In the genomic region with DNA sequence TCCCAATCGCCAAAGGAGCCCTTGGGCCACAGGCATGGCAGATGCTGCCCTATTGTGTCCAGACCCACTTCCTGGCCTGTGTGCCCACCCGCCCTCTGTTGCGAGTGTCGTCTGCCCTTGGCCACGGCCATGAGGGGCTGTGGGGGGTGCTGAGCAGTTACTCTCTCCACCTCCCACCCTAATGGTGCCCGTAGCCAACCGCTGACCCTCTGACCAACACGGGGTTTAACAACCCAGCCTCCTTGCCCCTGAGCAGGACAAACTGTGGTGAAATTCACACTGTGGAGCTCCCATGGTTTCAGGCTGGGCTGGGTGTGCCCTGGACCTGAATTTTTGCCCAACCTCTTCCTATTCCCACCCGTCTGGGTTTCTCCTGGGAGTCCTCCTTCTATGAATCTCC, we compare ENCODE assay signal across 28 cellular contexts.
DNase-seq lines count a peak whose midpoint lies in the region; ATAC-seq and TF ChIP-seq lines count a peak whose summit lies in the region.
"Had no signal": no experiment of that assay in that cellular context is flagged by ENCODE, and none has a peak within 500 bp of the region (broad histone marks: within the 10 kb centered on the region; RNA-seq: fewer than 3 reads in every experiment).

No MANE protein-coding gene starts in this region.

- TF ChIP-seq POLR2A in spleen (IDR thresholded peaks at IDR 0.05), result no peak

- no peak overlapping the region for H3K4me3 ChIP-seq in spleen
- H3K4me3 ChIP-seq: HAP-1, SJSA1 had no signal

- no peaks in the 10 kb centered on the region for H3K36me3 ChIP-seq in spleen
- H3K36me3 ChIP-seq: BE2C, HAP-1, SJSA1 had no signal

- no peak for TF ChIP-seq CTCF in activated CD8-positive, alpha-beta T cell treated with anti-CD3 and anti-CD28 coated beads for 36 hours (IDR thresholded peaks at IDR 0.05)
- TF ChIP-seq CTCF in spleen (IDR thresholded peaks at IDR 0.05 in 8 of 11, conservative IDR thresholded peaks at IDR 0.05 in 3 of 11), result no peak

- intact Hi-C loops in activated CD8-positive, alpha-beta T cell treated with anti-CD3 and anti-CD28 coated beads for 36 hours (cut with micrococcal nuclease), result no loop called here
- intact Hi-C loops in activated T-helper 2 cell treated with anti-CD3 and anti-CD28 coated beads, Interferon-gamma antibody, Interleukin-2, Interleukin-4, amounts not matched to agents 10 μg/mL and 5 μg/mL and 100 μg/mL, durations not matched to agents 14 hours and 24 hours and 36 hours (cut with micrococcal nuclease), result loop anchor here (5.0 to 10.0 kb wide), 4 partner anchors 142 to 329 kb away; partner anchors contain the start of gene HDAC4
- intact Hi-C loops in spleen (cut with DNase I; ENCODE audit: low total_unique reads), result no loop called here

- H3K27ac Mint-ChIP-seq in activated CD8-positive, alpha-beta T cell treated with anti-CD3 and anti-CD28 coated beads for 36 hours, result peak overlapping the region; percentile 82
- H3K27ac Mint-ChIP-seq in activated CD8-positive, alpha-beta T cell treated with anti-CD3 and anti-CD28 coated beads, Interleukin-2, amount 10 ng/mL, durations not matched to agents 7 days and 5 days, result no peak overlapping the region
- H3K27ac Mint-ChIP-seq in activated T-helper 2 cell treated with anti-CD3 and anti-CD28 coated beads, Interferon-gamma antibody, Interleukin-2, Interleukin-4, amounts not matched to agents 10 μg/mL and 5 μg/mL and 100 μg/mL, durations not matched to agents 14 hours and 24 hours and 36 hours, result peak overlapping the region; percentile 58
- H3K27ac Mint-ChIP-seq: HFFc6 had no signal

- H3K4me3 Mint-ChIP-seq in activated CD8-positive, alpha-beta T cell treated with anti-CD3 and anti-CD28 coated beads for 36 hours, result no peak overlapping the region
- H3K4me3 Mint-ChIP-seq in activated CD8-positive, alpha-beta T cell treated with anti-CD3 and anti-CD28 coated beads, Interleukin-2, amount 10 ng/mL, durations not matched to agents 7 days and 5 days, result no peak overlapping the region
- H3K4me3 Mint-ChIP-seq in activated T-helper 2 cell treated with anti-CD3 and anti-CD28 coated beads, Interferon-gamma antibody, Interleukin-2, Interleukin-4, amounts not matched to agents 10 μg/mL and 5 μg/mL and 100 μg/mL, durations not matched to agents 14 hours and 24 hours and 36 hours (ENCODE audit: low read depth), result no peak overlapping the region
- H3K4me3 Mint-ChIP-seq: HFFc6 had no signal

- peaks cover 0 to 43% (median 0%) of the 10 kb centered on the region in 7 donors for H3K27me3 ChIP-seq in spleen (replicated peaks in 1 of 7)

- H3K4me1 ChIP-seq in spleen, result no peaks in the 10 kb centered on the region
- H3K4me1 ChIP-seq: BE2C, HAP-1, SJSA1 had no signal

- CTCF ChIA-PET in activated CD8-positive, alpha-beta T cell treated with anti-CD3 and anti-CD28 coated beads for 36 hours (lab: Charles Lee), result no interaction called here
- CTCF ChIA-PET in activated CD8-positive, alpha-beta T cell treated with anti-CD3 and anti-CD28 coated beads, Interleukin-2, amount 10 ng/mL, durations not matched to agents 7 days and 5 days (lab: Charles Lee), result no interaction called here

- H3K9me3 Mint-ChIP-seq in activated CD8-positive, alpha-beta T cell treated with anti-CD3 and anti-CD28 coated beads for 36 hours, result peaks cover 2% of the 10 kb centered on the region
- peaks cover 11% of the 10 kb centered on the region for H3K9me3 Mint-ChIP-seq in activated CD8-positive, alpha-beta T cell treated with anti-CD3 and anti-CD28 coated beads, Interleukin-2, amount 10 ng/mL, durations not matched to agents 7 days and 5 days (ENCODE audit: insufficient read depth)
- no peaks in the 10 kb centered on the region for H3K9me3 Mint-ChIP-seq in activated T-helper 2 cell treated with anti-CD3 and anti-CD28 coated beads, Interferon-gamma antibody, Interleukin-2, Interleukin-4, amounts not matched to agents 10 μg/mL and 5 μg/mL and 100 μg/mL, durations not matched to agents 14 hours and 24 hours and 36 hours

- no peak for DNase-seq in activated CD8-positive, alpha-beta T cell treated with anti-CD3 and anti-CD28 coated beads for 36 hours
- DNase-seq in activated CD8-positive, alpha-beta T cell treated with anti-CD3 and anti-CD28 coated beads, Interleukin-2, amount 10 ng/mL, durations not matched to agents 7 days and 5 days, result no peak
- DNase-seq in activated T-helper 2 cell treated with anti-CD3 and anti-CD28 coated beads, Interferon-gamma antibody, Interleukin-2, Interleukin-4, amounts not matched to agents 10 μg/mL and 5 μg/mL and 100 μg/mL, durations not matched to agents 14 hours and 24 hours and 36 hours (ENCODE audit: low spot score), result no peak
- DNase-seq in mesenteric fat pad (ENCODE audit: low spot score), result peak; percentile 78
- DNase-seq in spleen, result peak; percentile 31
- no peak for DNase-seq in G401 (ENCODE audit: low spot score)
- DNase-seq in AG08396 (ENCODE audit: low spot score), result no peak
- DNase-seq: BE2C; Calu3; DMS79 treated with DMSO at 0.1 percent for 48 hours; GOT3; HFFc6; IMR-90; KG1; MM.1S; NCI-H1417; NCI-H1694; NCI-H2029 treated with DMSO at 0.1 percent for 48 hours; NCI-H446 treated with DMSO at 0.1 percent for 48 hours; NCI-H526; NCI-H82; NK-92 treated with Interleukin-12 subunit alpha and Interleukin-12 subunit beta, amount 100 ng/mL, for 24 hours; PC-3; Right ventricle myocardium superior had no signal

- H3K36me3 Mint-ChIP-seq in activated CD8-positive, alpha-beta T cell treated with anti-CD3 and anti-CD28 coated beads for 36 hours (ENCODE audit: low read depth), result peaks cover 4% of the 10 kb centered on the region
- peaks cover 10% of the 10 kb centered on the region for H3K36me3 Mint-ChIP-seq in activated CD8-positive, alpha-beta T cell treated with anti-CD3 and anti-CD28 coated beads, Interleukin-2, amount 10 ng/mL, durations not matched to agents 7 days and 5 days (ENCODE audit: low read depth)
- no peaks in the 10 kb centered on the region for H3K36me3 Mint-ChIP-seq in activated T-helper 2 cell treated with anti-CD3 and anti-CD28 coated beads, Interferon-gamma antibody, Interleukin-2, Interleukin-4, amounts not matched to agents 10 μg/mL and 5 μg/mL and 100 μg/mL, durations not matched to agents 14 hours and 24 hours and 36 hours (ENCODE audit: low read depth)

- in situ Hi-C loops in G401 (cut with HindIII; ENCODE audit: low sequenced_read_pairs), result loop anchor here (10.0 kb wide), 1 partner anchor 68 kb away; no protein-coding TSS in a partner anchor

- POLR2A ChIA-PET in activated CD8-positive, alpha-beta T cell treated with anti-CD3 and anti-CD28 coated beads for 36 hours (lab: Charles Lee), result no interaction called here
- POLR2A ChIA-PET in activated CD8-positive, alpha-beta T cell treated with anti-CD3 and anti-CD28 coated beads, Interleukin-2, amount 10 ng/mL, durations not matched to agents 7 days and 5 days (lab: Charles Lee), result no interaction called here

- 78 to 89% (median 84%) methylated on average over 6 to 9 of the region's 9 CpGs for WGBS in spleen, 5 donors

- no peak overlapping the region for H3K27ac ChIP-seq in spleen
- H3K27ac ChIP-seq: 22Rv1, SJSA1 had no signal

- ATAC-seq in activated CD8-positive, alpha-beta T cell treated with anti-CD3 and anti-CD28 coated beads for 36 hours, result no peak
- no peak for ATAC-seq in activated CD8-positive, alpha-beta T cell treated with anti-CD3 and anti-CD28 coated beads, Interleukin-2, amount 10 ng/mL, durations not matched to agents 7 days and 5 days
- no peak for ATAC-seq in HG03457 (IDR thresholded peaks at IDR 0.05; ENCODE audit: unreplicated experiment)
- ATAC-seq: PC-3 had no signal

- peaks cover 51% of the 10 kb centered on the region for H3K4me1 Mint-ChIP-seq in activated CD8-positive, alpha-beta T cell treated with anti-CD3 and anti-CD28 coated beads for 36 hours (ENCODE audit: low read depth)
- H3K4me1 Mint-ChIP-seq in activated CD8-positive, alpha-beta T cell treated with anti-CD3 and anti-CD28 coated beads, Interleukin-2, amount 10 ng/mL, durations not matched to agents 7 days and 5 days (ENCODE audit: low read depth), result peaks cover 42% of the 10 kb centered on the region
- H3K4me1 Mint-ChIP-seq in activated T-helper 2 cell treated with anti-CD3 and anti-CD28 coated beads, Interferon-gamma antibody, Interleukin-2, Interleukin-4, amounts not matched to agents 10 μg/mL and 5 μg/mL and 100 μg/mL, durations not matched to agents 14 hours and 24 hours and 36 hours (ENCODE audit: low read depth), result peaks cover 54% of the 10 kb centered on the region

- H3K27me3 Mint-ChIP-seq in activated CD8-positive, alpha-beta T cell treated with anti-CD3 and anti-CD28 coated beads for 36 hours, result peaks cover 23% of the 10 kb centered on the region
- peaks cover 15% of the 10 kb centered on the region for H3K27me3 Mint-ChIP-seq in activated CD8-positive, alpha-beta T cell treated with anti-CD3 and anti-CD28 coated beads, Interleukin-2, amount 10 ng/mL, durations not matched to agents 7 days and 5 days (ENCODE audit: low read depth)
- H3K27me3 Mint-ChIP-seq in activated T-helper 2 cell treated with anti-CD3 and anti-CD28 coated beads, Interferon-gamma antibody, Interleukin-2, Interleukin-4, amounts not matched to agents 10 μg/mL and 5 μg/mL and 100 μg/mL, durations not matched to agents 14 hours and 24 hours and 36 hours (ENCODE audit: low read depth), result peaks cover 10% of the 10 kb centered on the region

- no peaks in the 10 kb centered on the region for H3K9me3 ChIP-seq in spleen
- H3K9me3 ChIP-seq: BE2C, HAP-1, SJSA1 had no signal

Comparison
In these comparisons a context has a peak if more than half of its experiments do, and no peak if none do; other contexts are left out.
1. DNase-seq: peak in mesenteric fat pad (single experiment) and spleen (single experiment); none in activated CD8-positive, alpha-beta T cell treated with anti-CD3 and anti-CD28 coated beads for 36 hours (single experiment), activated CD8-positive, alpha-beta T cell treated with anti-CD3 and anti-CD28 coated beads, Interleukin-2, amount 10 ng/mL, durations not matched to agents 7 days and 5 days (single experiment), activated T-helper 2 cell treated with anti-CD3 and anti-CD28 coated beads, Interferon-gamma antibody, Interleukin-2, Interleukin-4, amounts not matched to agents 10 μg/mL and 5 μg/mL and 100 μg/mL, durations not matched to agents 14 hours and 24 hours and 36 hours (single experiment), G401 (single experiment) and AG08396 (single experiment).